ENCODE assay signal across 25 cellular contexts in the genomic region with DNA sequence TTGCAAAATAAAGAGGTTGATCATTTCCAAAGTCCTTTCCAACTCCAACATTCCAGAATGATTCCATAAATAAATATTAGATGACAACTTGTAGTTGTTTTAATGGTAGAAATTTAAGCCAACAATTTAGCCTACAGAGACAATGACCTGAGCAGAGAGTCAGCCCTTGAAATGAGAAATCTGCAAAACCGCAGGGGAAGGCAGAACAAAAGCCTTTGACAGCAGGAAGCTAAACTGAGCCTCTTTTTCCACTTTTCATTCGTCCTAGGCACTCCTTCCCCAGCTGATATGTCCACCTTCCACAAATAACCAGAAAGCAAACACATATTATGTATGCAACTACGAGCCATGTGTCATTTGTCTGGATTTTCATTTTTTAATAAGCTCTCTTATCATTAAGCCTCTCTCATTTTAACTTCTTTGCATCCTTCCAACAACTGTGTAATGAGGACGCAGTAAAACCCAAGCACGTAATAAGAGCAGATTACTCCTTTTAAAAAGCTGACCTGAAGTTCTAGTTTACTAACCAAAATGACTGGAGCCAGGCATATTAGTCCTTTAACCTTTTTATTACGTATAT.
DNase-seq lines count a peak whose midpoint lies in the region; ATAC-seq, FAIRE-seq and TF ChIP-seq lines count a peak whose summit lies in the region.
"Had no signal": no experiment of that assay in that cellular context is flagged by ENCODE, and none has a peak within 500 bp of the region (broad histone marks: within the 10 kb centered on the region; RNA-seq: fewer than 3 reads in every experiment).

No MANE protein-coding gene starts in this region.

- H3K4me1 Mint-ChIP-seq in astrocyte (ENCODE audit: low read depth, unreplicated experiment) (peaks cover 18% of the 10 kb centered on the region), type B pancreatic cell (ENCODE audit: unreplicated experiment) (peaks cover 39% of the 10 kb centered on the region), T-cell (no peaks in the 10 kb centered on the region)
- H3K4me1 Mint-ChIP-seq: activated B cell treated with CpG ODN at 0.5 μM for 24 hours; stimulated activated naive CD8-positive, alpha-beta T cell treated with anti-CD3 and anti-CD28 coated beads, Interleukin-15, amount 100 ng/mL, for 72 hours had no signal

- ATAC-seq in HG02642 (IDR thresholded peaks at IDR 0.05; ENCODE audit: poor library complexity, unreplicated experiment) (no peak), T-cell (replicated peaks in 1 of 4) (no peak)
- ATAC-seq: K562; left lobe of liver; stimulated activated naive CD8-positive, alpha-beta T cell treated with anti-CD3 and anti-CD28 coated beads, Interleukin-15, amount 100 ng/mL, for 72 hours had no signal

- H3K9ac ChIP-seq in astrocyte (ENCODE audit: low read length), result no peak overlapping the region

- H2AFZ ChIP-seq in astrocyte (ENCODE audit: low read depth, low read length), result no peak overlapping the region

- no peaks in the 10 kb centered on the region for H4K20me1 ChIP-seq in astrocyte (ENCODE audit: insufficient read depth, low read length)

- no peak overlapping the region for H3K4me3 ChIP-seq in astrocyte (ENCODE audit: insufficient read depth, low read depth, low read length)
- H3K4me3 ChIP-seq: K562, skin epidermis, transverse colon had no signal

- no peaks in the 10 kb centered on the region for H3K36me3 ChIP-seq in astrocyte (ENCODE audit: insufficient read depth, low read length)
- H3K36me3 ChIP-seq: transverse colon had no signal

- CTCF ChIA-PET in T-cell (lab: Charles Lee), result no interaction called here

- no peaks in the 10 kb centered on the region for H3K27me3 ChIP-seq in astrocyte (ENCODE audit: insufficient read depth, low read length)

- no peaks in the 10 kb centered on the region for H3K9me3 ChIP-seq in astrocyte (ENCODE audit: insufficient read depth, low read depth, low read length)
- H3K9me3 ChIP-seq: transverse colon had no signal

- H3K4me3 Mint-ChIP-seq in astrocyte (ENCODE audit: unreplicated experiment) (no peak overlapping the region), type B pancreatic cell (peak overlapping the region; percentile 7), T-cell (no peak overlapping the region)
- H3K4me3 Mint-ChIP-seq: activated B cell treated with CpG ODN at 0.5 μM for 24 hours; stimulated activated naive CD8-positive, alpha-beta T cell treated with anti-CD3 and anti-CD28 coated beads, Interleukin-15, amount 100 ng/mL, for 72 hours had no signal

- DNase-seq in NCI-H1092 treated with DMSO at 0.1 percent for 48 hours (lab: John Stamatoyannopoulos, UW) (peak; percentile 6), NCI-H1092 (lab: John Stamatoyannopoulos, UW) (no peak), NCI-H2081 treated with DMSO at 0.1 percent for 48 hours (lab: John Stamatoyannopoulos, UW) (peak; percentile 56), astrocyte (ENCODE audit: low read depth) (peak; percentile 30), type B pancreatic cell (ENCODE audit: extremely low spot score, unreplicated experiment) (no peak), urothelium cell line (ENCODE audit: low spot score) (no peak), T-cell (no peak)
- DNase-seq: activated B cell treated with CpG ODN at 0.5 μM for 24 hours; activated CD4-positive, alpha-beta T cell treated with anti-CD3 and anti-CD28 coated beads, Interleukin-2, amount 50 U/mL, for 48 hours; activated gamma-delta T cell; activated T-cell treated with anti-CD3 and anti-CD28 coated beads for 4 hours; cortex of kidney; NCI-H226; stimulated activated CD4-positive, alpha-beta T cell treated with anti-CD3 and anti-CD28 coated beads, Interleukin-2, amount 100 ng/mL, for 48 hours; stimulated activated naive CD8-positive, alpha-beta T cell treated with anti-CD3 and anti-CD28 coated beads, Interleukin-15, amount 100 ng/mL, for 72 hours; transverse colon had no signal

- H3K36me3 Mint-ChIP-seq in astrocyte (ENCODE audit: low read depth, unreplicated experiment) (no peaks in the 10 kb centered on the region), type B pancreatic cell (no peaks in the 10 kb centered on the region), T-cell (no peaks in the 10 kb centered on the region)

- POLR2A ChIA-PET in T-cell (lab: Charles Lee), result no interaction called here

- H3K4me2 ChIP-seq in astrocyte (ENCODE audit: low read length), result no peak overlapping the region

- no peaks in the 10 kb centered on the region for H3K27me3 Mint-ChIP-seq in astrocyte (ENCODE audit: low read depth, unreplicated experiment)
- H3K27me3 Mint-ChIP-seq in type B pancreatic cell, result no peaks in the 10 kb centered on the region
- H3K27me3 Mint-ChIP-seq in T-cell, result peaks cover 0 to 2% of the 10 kb centered on the region in 2 donors
- H3K27me3 Mint-ChIP-seq: activated B cell treated with CpG ODN at 0.5 μM for 24 hours; stimulated activated naive CD8-positive, alpha-beta T cell treated with anti-CD3 and anti-CD28 coated beads, Interleukin-15, amount 100 ng/mL, for 72 hours had no signal

- H3K79me2 ChIP-seq in astrocyte (ENCODE audit: insufficient read depth, low read length), result no peaks in the 10 kb centered on the region

- no peaks in the 10 kb centered on the region for H3K4me1 ChIP-seq in astrocyte (ENCODE audit: insufficient read depth, low read length)
- H3K4me1 ChIP-seq: transverse colon had no signal

- H3K27ac Mint-ChIP-seq in astrocyte (ENCODE audit: unreplicated experiment) (no peak overlapping the region), type B pancreatic cell (peak overlapping the region; percentile 0), T-cell (no peak overlapping the region)
- H3K27ac Mint-ChIP-seq: activated B cell treated with CpG ODN at 0.5 μM for 24 hours; progenitor cell of endocrine pancreas; stimulated activated naive CD8-positive, alpha-beta T cell treated with anti-CD3 and anti-CD28 coated beads, Interleukin-15, amount 100 ng/mL, for 72 hours had no signal

- no peak overlapping the region for H3K27ac ChIP-seq in astrocyte (ENCODE audit: low read depth, low read length)
- H3K27ac ChIP-seq: transverse colon had no signal

- FAIRE-seq in astrocyte (lab: Jason Lieb, UNC) (no peak), urothelium cell line (lab: Jason Lieb, UNC) (no peak)
- FAIRE-seq: A204.1, bronchial epithelial cell, D721Med, endometrium, K562 had no signal

- H3K9me3 Mint-ChIP-seq in astrocyte (ENCODE audit: unreplicated experiment), result no peaks in the 10 kb centered on the region
- H3K9me3 Mint-ChIP-seq in type B pancreatic cell, result no peaks in the 10 kb centered on the region
- no peaks in the 10 kb centered on the region for H3K9me3 Mint-ChIP-seq in T-cell
- H3K9me3 Mint-ChIP-seq: activated B cell treated with CpG ODN at 0.5 μM for 24 hours; stimulated activated naive CD8-positive, alpha-beta T cell treated with anti-CD3 and anti-CD28 coated beads, Interleukin-15, amount 100 ng/mL, for 72 hours had no signal

- TF ChIP-seq CTCF in astrocyte (IDR thresholded peaks at IDR 0.05; ENCODE audit: insufficient read depth, low read depth, low read length) (no peak), type B pancreatic cell (conservative IDR thresholded peaks at IDR 0.05) (no peak)

Comparison
In these comparisons a context has a peak if more than half of its experiments do, and no peak if none do; other contexts are left out.
1. DNase-seq: peak in NCI-H1092 treated with DMSO at 0.1 percent for 48 hours (single experiment), NCI-H2081 treated with DMSO at 0.1 percent for 48 hours (single experiment) and astrocyte (single experiment); none in NCI-H1092 (single experiment), type B pancreatic cell (single experiment), urothelium cell line (single experiment) and T-cell (0 of 34).